In the genomic region with DNA sequence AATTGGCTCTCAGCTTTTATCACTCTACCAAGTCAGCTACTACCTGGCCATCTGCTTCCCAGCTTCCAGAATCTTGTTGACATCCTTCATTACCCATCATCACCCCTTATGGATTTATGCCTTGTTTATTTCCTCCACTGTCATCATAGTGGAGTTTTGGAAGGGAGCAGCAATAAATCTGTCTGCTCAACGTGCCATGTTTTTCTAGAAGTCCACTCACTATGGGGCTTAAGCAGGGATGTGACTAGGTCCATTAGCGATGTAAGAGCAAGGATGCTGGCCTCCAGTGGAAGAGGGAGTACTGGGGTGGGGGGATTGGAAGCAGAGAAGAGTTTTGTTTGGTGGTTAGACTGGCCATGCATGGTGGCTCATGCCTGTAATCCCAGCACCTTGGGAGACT, we compare ENCODE assay signal across 4 cellular contexts.
DNase-seq lines count a peak whose midpoint lies in the region; TF ChIP-seq lines count a peak whose summit lies in the region.
"Not testable (repeated sequence)": the region's sequence is repeated elsewhere in the genome, so short reads cannot be mapped to it uniquely, and the experiment has no call there.

No MANE protein-coding gene starts in this region.

- DNase-seq in EH (ENCODE audit: low read depth) (peak; percentile 54), NCI-H82 (lab: John Stamatoyannopoulos, UW) (peak; percentile 24), islet precursor cell (peak; percentile 14), type B pancreatic cell (ENCODE audit: extremely low spot score, unreplicated experiment) (peak; percentile 15)

- H3K4me3 Mint-ChIP-seq in type B pancreatic cell = not testable (repeated sequence)

- H3K36me3 Mint-ChIP-seq in type B pancreatic cell = not testable (repeated sequence)

- not testable (repeated sequence) for H3K27me3 Mint-ChIP-seq in type B pancreatic cell

- not testable (repeated sequence) for H3K9me3 Mint-ChIP-seq in type B pancreatic cell

- not testable (repeated sequence) for TF ChIP-seq CTCF in type B pancreatic cell (conservative IDR thresholded peaks at IDR 0.05)

- H3K4me1 Mint-ChIP-seq in type B pancreatic cell (ENCODE audit: unreplicated experiment) = not testable (repeated sequence)

- not testable (repeated sequence) for H3K27ac Mint-ChIP-seq in type B pancreatic cell

Comparison
In these comparisons a context has a peak if more than half of its experiments do, and no peak if none do; other contexts are left out.
1. Peak in every context shown above with its lines: DNase-seq.